ENCODE assay signal across 7 cellular contexts in genomic region chr22:21609556-21610157, GRCh38. TPM values are rescaled to one million over a fixed set of nuclear protein-coding genes. Genes with fewer than 3 reads are reported as not detected.
DNase-seq lines count a peak whose midpoint lies in the region; ATAC-seq, FAIRE-seq and TF ChIP-seq lines count a peak whose summit lies in the region.
"Not testable (repeated sequence)": the region's sequence is repeated elsewhere in the genome, so short reads cannot be mapped to it uniquely, and the experiment has no call there.
"Had no signal": no experiment of that assay in that cellular context is flagged by ENCODE, and none has a peak within 500 bp of the region (broad histone marks: within the 10 kb centered on the region; RNA-seq: fewer than 3 reads in every experiment).

No MANE protein-coding gene starts in this region.

- H3K4me1 Mint-ChIP-seq in T-helper 17 cell = peaks cover 28% of the 10 kb centered on the region
- H3K4me1 Mint-ChIP-seq in activated T-cell treated with anti-CD3 and anti-CD28 coated beads, Interleukin-2, amount 50 U/mL, for 72 hours (ENCODE audit: low read depth) = peaks cover 40% of the 10 kb centered on the region
- peaks cover 39 to 56% of the 10 kb centered on the region in 2 donors for H3K4me1 Mint-ChIP-seq in natural killer cell
- peaks cover 33% of the 10 kb centered on the region for H3K4me1 Mint-ChIP-seq in stimulated activated effector memory CD8-positive, alpha-beta T cell treated with anti-CD3 and anti-CD28 coated beads, Interleukin-12 subunit alpha, Interleukin-12 subunit beta, amount 100 ng/mL, for 72 hours

- not testable (repeated sequence) for H2AFZ ChIP-seq in K562 (ENCODE audit: low read depth, low read length)

- TF ChIP-seq RAD21 in K562 (CRISPR knock-in tag; conservative IDR thresholded peaks at IDR 0.05 in 1 of 2, IDR thresholded peaks at IDR 0.05 in 1 of 2) = not testable (repeated sequence)

- peaks cover 50% of the 10 kb centered on the region for H4K20me1 ChIP-seq in K562 (replicated peaks; ENCODE audit: control insufficient read depth, insufficient read depth, low read length)

- not testable (repeated sequence) for FAIRE-seq in K562 (lab: Jason Lieb, UNC)

- H3K4me3 ChIP-seq in K562 = not testable (repeated sequence)

- POLR2A ChIA-PET in K562 (lab: Yijun Ruan, JAX) = interaction anchor here (0.6 to 76.8 kb wide), 4 partner anchors 1 to 946 kb away, joined by 3 to 4622 read pairs (median 2312); partner anchors contain the start of genes CCDC116, SDF2L1 and YDJC

- in situ Hi-C loops in K562 (cut with MboI) = not testable (repeated sequence)

- not testable (repeated sequence) for H3K9me3 Mint-ChIP-seq in activated T-cell treated with anti-CD3 and anti-CD28 coated beads, Interleukin-2, amount 50 U/mL, for 72 hours; natural killer cell; stimulated activated effector memory CD8-positive, alpha-beta T cell treated with anti-CD3 and anti-CD28 coated beads, Interleukin-12 subunit alpha, Interleukin-12 subunit beta, amount 100 ng/mL, for 72 hours

- WGBS in K562 (ENCODE audit: insufficient coverage, low coverage, missing lambda C conversion rate) = 84% methylated on average over 11 of the region's 11 CpGs

- TF ChIP-seq POLR2A in K562 (conservative IDR thresholded peaks at IDR 0.05) = not testable (repeated sequence)

- not testable (repeated sequence) for H3K27me3 ChIP-seq in K562 (ENCODE audit: control insufficient read depth in 2 of 2, insufficient read depth in 2 of 2, low read length in 2 of 2)

- ATAC-seq in T-helper 17 cell; activated T-cell treated with anti-CD3 and anti-CD28 coated beads, Interleukin-2, amount 50 U/mL, for 72 hours (replicated peaks in 1 of 2); K562; natural killer cell; stimulated activated effector memory CD8-positive, alpha-beta T cell treated with anti-CD3 and anti-CD28 coated beads, Interleukin-12 subunit alpha, Interleukin-12 subunit beta, amount 100 ng/mL, for 72 hours: not testable (repeated sequence)

- H3K36me3 ChIP-seq in K562 (ENCODE audit: control insufficient read depth, insufficient read depth, low read length) = peaks cover 84% of the 10 kb centered on the region

- not testable (repeated sequence) for TF ChIP-seq CTCF in K562 (IDR thresholded peaks at IDR 0.05 in 2 of 3, conservative IDR thresholded peaks at IDR 0.05 in 1 of 3; ENCODE audit: insufficient read depth in 2 of 3, low read depth in 1 of 3, low read length in 3 of 3); natural killer cell (IDR thresholded peaks at IDR 0.05)

- intact Hi-C loops in K562 (cut with micrococcal nuclease) = loop anchor here (2.0 kb wide), 1 partner anchor 13 kb away; no protein-coding TSS in a partner anchor
- intact Hi-C loops in natural killer cell (cut with micrococcal nuclease) = not testable (repeated sequence)

- not testable (repeated sequence) for H3K4me2 ChIP-seq in K562 (ENCODE audit: insufficient read depth, low read length)

- CTCF ChIA-PET in K562 (lab: Yijun Ruan, JAX; ENCODE audit: low intra/inter-chr PET ratio) = interaction anchor here (0.7 kb wide), 1 partner anchor 20 kb away, joined by 4 read pairs; no protein-coding TSS in a partner anchor

- not testable (repeated sequence) for H3K9ac ChIP-seq in K562 (ENCODE audit: insufficient read depth in 1 of 2, low read depth in 2 of 2, low read length in 2 of 2)

- H3K36me3 Mint-ChIP-seq in T-helper 17 cell (ENCODE audit: low read depth); activated T-cell treated with anti-CD3 and anti-CD28 coated beads, Interleukin-2, amount 50 U/mL, for 72 hours (ENCODE audit: insufficient read depth in 2 of 2); natural killer cell: not testable (repeated sequence)
- H3K36me3 Mint-ChIP-seq in stimulated activated effector memory CD8-positive, alpha-beta T cell treated with anti-CD3 and anti-CD28 coated beads, Interleukin-12 subunit alpha, Interleukin-12 subunit beta, amount 100 ng/mL, for 72 hours = peaks cover 72% of the 10 kb centered on the region

- H3K9me1 ChIP-seq in K562 (ENCODE audit: control insufficient read depth, insufficient read depth, low read length) = peaks cover 16% of the 10 kb centered on the region

- not testable (repeated sequence) for TF ChIP-seq EP300 in K562 (IDR thresholded peaks at IDR 0.05; ENCODE audit: low read length)

- not testable (repeated sequence) for H3K27me3 Mint-ChIP-seq in T-helper 17 cell; activated T-cell treated with anti-CD3 and anti-CD28 coated beads, Interleukin-2, amount 50 U/mL, for 72 hours (ENCODE audit: low read depth); natural killer cell (ENCODE audit: low read depth in 2 of 2)

- not testable (repeated sequence) for H3K9me3 ChIP-seq in T-helper 17 cell (ENCODE audit: control insufficient read depth, low read length, poor library complexity, severe bottlenecking); K562 (replicated peaks; ENCODE audit: control insufficient read depth, insufficient read depth, low read depth, low read length)

- peak overlapping the region; percentile 19 for H3K27ac Mint-ChIP-seq in T-helper 17 cell
- peak overlapping the region; percentile 52 for H3K27ac Mint-ChIP-seq in activated T-cell treated with anti-CD3 and anti-CD28 coated beads, Interleukin-2, amount 50 U/mL, for 72 hours
- peak overlapping the region; percentile 61 to 78 for H3K27ac Mint-ChIP-seq in natural killer cell
- H3K27ac Mint-ChIP-seq in stimulated activated effector memory CD8-positive, alpha-beta T cell treated with anti-CD3 and anti-CD28 coated beads, Interleukin-12 subunit alpha, Interleukin-12 subunit beta, amount 100 ng/mL, for 72 hours = peak overlapping the region; percentile 83

- not testable (repeated sequence) for BruUV-seq in K562 (replicated peaks; lab: Mats Ljungman, UMichigan)

- H3K4me3 Mint-ChIP-seq in T-helper 17 cell; activated T-cell treated with anti-CD3 and anti-CD28 coated beads, Interleukin-2, amount 50 U/mL, for 72 hours; natural killer cell; stimulated activated effector memory CD8-positive, alpha-beta T cell treated with anti-CD3 and anti-CD28 coated beads, Interleukin-12 subunit alpha, Interleukin-12 subunit beta, amount 100 ng/mL, for 72 hours: not testable (repeated sequence)

- H3K27ac ChIP-seq in K562 (ENCODE audit: extremely low read depth, low read depth, low read length) = not testable (repeated sequence)

- peaks cover 22 to 26% of the 10 kb centered on the region in 2 experiments for H3K4me1 ChIP-seq in K562 (replicated peaks in 1 of 2; ENCODE audit: control insufficient read depth in 2 of 2, insufficient read depth in 2 of 2, low read length in 2 of 2)

- peaks cover 93% of the 10 kb centered on the region for H3K79me2 ChIP-seq in K562 (ENCODE audit: control insufficient read depth, insufficient read depth, low read length)

- not testable (repeated sequence) for DNase-seq in T-helper 17 cell; activated T-cell treated with anti-CD3 and anti-CD28 coated beads, Interleukin-2, amount 50 U/mL, for 72 hours; K562 (ENCODE audit: extremely low read depth in 1 of 4, low spot score in 3 of 4); natural killer cell; stimulated activated effector memory CD8-positive, alpha-beta T cell treated with anti-CD3 and anti-CD28 coated beads, Interleukin-12 subunit alpha, Interleukin-12 subunit beta, amount 100 ng/mL, for 72 hours (ENCODE audit: low spot score in 2 of 2)

RNA-seq across cellular contexts. Expression of gene YDJC, which starts 20.2 kb away (rescaled TPM):
- total RNA-seq in T-helper 17 cell (10 to 100 TPM; 28.3 to 31.0 TPM), K562 (2014; rRNA removed) (871 and 1,007 TPM in 2 replicates), K562 (2014; rRNA removed; fragmentation: Illumina TruSeq; extraction: Trizol) (69.0 and 87.5 TPM in 2 replicates), K562 (2015; rRNA removed; fragmentation: Illumina TruSeq; extraction: Trizol) (164 and 196 TPM in 2 replicates), K562 (2021) (626 and 641 TPM in 2 replicates), natural killer cell (10 to 100 TPM; 20.5 to 24.4 (median 21.6) TPM)
- 10 to 100 TPM; 39.7 to 48.8 TPM for total RNA-seq in activated T-cell treated with anti-CD3 and anti-CD28 coated beads, Interleukin-2, amount 50 U/mL, for 72 hours
- 121 and 504 TPM in 2 replicates for total RNA-seq in K562 (2011; cell fraction: chromatin; rRNA removed; ENCODE audit: low replicate concordance)
- 857 and 885 TPM in 2 replicates for total RNA-seq in K562 (2011; cell fraction: nucleolus; rRNA removed)
- 325 and 370 TPM in 2 replicates for total RNA-seq in K562 (2011; cell fraction: nucleoplasm; rRNA removed)
- polyA plus RNA-seq in K562 (2011; rRNA removed) (203 and 277 TPM in 2 replicates), K562 (2014; fragmentation: Illumina TruSeq; extraction: Trizol) (106 and 159 TPM in 2 replicates), K562 (2014; fragmentation: Nextera tagmentation; extraction: Ambion mirVana) (10 to 100 TPM; 13.5 to 23.5 TPM), K562 (2014; rRNA removed) (707 and 732 TPM in 2 replicates)
- polyA plus RNA-seq in K562 (2011; cell fraction: cytosol; rRNA removed) = 382 and 1,449 TPM in 2 replicates
- 629 and 1,089 TPM in 2 replicates for polyA plus RNA-seq in K562 (2011; cell fraction: nucleus; rRNA removed)
- polyA plus RNA-seq in K562 (2012) = 282 and 288 TPM in 2 replicates
- 35.0 and 44.2 TPM in 2 replicates for polyA minus RNA-seq in K562 (2011; rRNA and poly(A)+ RNA removed)
- polyA minus RNA-seq in K562 (2011; cell fraction: cytosol; rRNA and poly(A)+ RNA removed) = 212 and 264 TPM in 2 replicates
- polyA minus RNA-seq in K562 (2011; cell fraction: nucleus; rRNA and poly(A)+ RNA removed) = 294 and 313 TPM in 2 replicates

RNA-seq across cellular contexts. Expression of gene CCDC116, which starts 22.9 kb away (rescaled TPM):
- total RNA-seq in T-helper 17 cell (under 1 TPM in 1 of 2 donors, not detected in 1; 0.13 TPM), K562 (2014; rRNA removed) (9.3 and 13.6 TPM in 2 replicates), K562 (2014; rRNA removed; fragmentation: Illumina TruSeq; extraction: Trizol) (2.1 and 2.8 TPM in 2 replicates), K562 (2015; rRNA removed; fragmentation: Illumina TruSeq; extraction: Trizol) (4.7 and 5.2 TPM in 2 replicates), K562 (2021) (11.3 and 15.6 TPM in 2 replicates), natural killer cell (under 1 TPM in 1 of 3 donors, not detected in 2; 0.43 TPM)
- total RNA-seq in activated T-cell treated with anti-CD3 and anti-CD28 coated beads, Interleukin-2, amount 50 U/mL, for 72 hours = under 1 TPM; 0.22 to 0.51 TPM
- 11.2 and 34.3 TPM in 2 replicates for total RNA-seq in K562 (2011; cell fraction: chromatin; rRNA removed; ENCODE audit: low replicate concordance)
- 28.7 and 33.9 TPM in 2 replicates for total RNA-seq in K562 (2011; cell fraction: nucleolus; rRNA removed)
- 18.1 and 19.5 TPM in 2 replicates for total RNA-seq in K562 (2011; cell fraction: nucleoplasm; rRNA removed)
- polyA plus RNA-seq in K562 (2011; rRNA removed) (1.6 and 2.1 TPM in 2 replicates), K562 (2014; fragmentation: Illumina TruSeq; extraction: Trizol) (6.3 and 8.9 TPM in 2 replicates), K562 (2014; fragmentation: Nextera tagmentation; extraction: Ambion mirVana) (1 to 10 TPM; 1.6 to 2.3 TPM), K562 (2014; rRNA removed) (7.1 and 8.6 TPM in 2 replicates)
- 1.8 and 5.8 TPM in 2 replicates for polyA plus RNA-seq in K562 (2011; cell fraction: cytosol; rRNA removed)
- polyA plus RNA-seq in K562 (2011; cell fraction: nucleus; rRNA removed) = 6.5 and 19.5 TPM in 2 replicates
- 5.2 and 6.4 TPM in 2 replicates for polyA plus RNA-seq in K562 (2012)
- 1.3 and 1.8 TPM in 2 replicates for polyA minus RNA-seq in K562 (2011; rRNA and poly(A)+ RNA removed)
- polyA minus RNA-seq in K562 (2011; cell fraction: cytosol; rRNA and poly(A)+ RNA removed) = 1.5 and 3.9 TPM in 2 replicates
- 8.3 and 12.3 TPM in 2 replicates for polyA minus RNA-seq in K562 (2011; cell fraction: nucleus; rRNA and poly(A)+ RNA removed)
- total RNA-seq: Caco-2, Calu3 had no signal

RNA-seq across cellular contexts. Expression of gene SDF2L1, which starts 32.4 kb away (rescaled TPM):
- total RNA-seq in T-helper 17 cell (10 to 100 TPM; 25.6 to 30.1 TPM), K562 (2014; rRNA removed) (894 and 989 TPM in 2 replicates), K562 (2014; rRNA removed; fragmentation: Illumina TruSeq; extraction: Trizol) (41.9 and 82.9 TPM in 2 replicates), K562 (2015; rRNA removed; fragmentation: Illumina TruSeq; extraction: Trizol) (135 and 153 TPM in 2 replicates), K562 (2021) (551 and 557 TPM in 2 replicates), natural killer cell (10 to 100 TPM; 38.3 to 55.8 (median 40.3) TPM)
- 10 to 100 TPM; 22.8 to 29.9 TPM for total RNA-seq in activated T-cell treated with anti-CD3 and anti-CD28 coated beads, Interleukin-2, amount 50 U/mL, for 72 hours
- 72.2 and 221 TPM in 2 replicates for total RNA-seq in K562 (2011; cell fraction: chromatin; rRNA removed; ENCODE audit: low replicate concordance)
- total RNA-seq in K562 (2011; cell fraction: nucleolus; rRNA removed) = 489 and 555 TPM in 2 replicates
- total RNA-seq in K562 (2011; cell fraction: nucleoplasm; rRNA removed) = 263 and 279 TPM in 2 replicates
- polyA plus RNA-seq in K562 (2011; rRNA removed) (124 and 218 TPM in 2 replicates), K562 (2014; fragmentation: Illumina TruSeq; extraction: Trizol) (33.8 and 82.2 TPM in 2 replicates), K562 (2014; fragmentation: Nextera tagmentation; extraction: Ambion mirVana) (10 to 100 TPM; 15.1 to 34.8 TPM), K562 (2014; rRNA removed) (666 and 827 TPM in 2 replicates)
- polyA plus RNA-seq in K562 (2011; cell fraction: cytosol; rRNA removed) = 273 and 603 TPM in 2 replicates
- polyA plus RNA-seq in K562 (2011; cell fraction: nucleus; rRNA removed) = 110 and 123 TPM in 2 replicates
- polyA plus RNA-seq in K562 (2012) = 384 and 632 TPM in 2 replicates
- 50.1 and 80.5 TPM in 2 replicates for polyA minus RNA-seq in K562 (2011; rRNA and poly(A)+ RNA removed)
- polyA minus RNA-seq in K562 (2011; cell fraction: cytosol; rRNA and poly(A)+ RNA removed) = 107 and 114 TPM in 2 replicates
- 37.7 and 69.6 TPM in 2 replicates for polyA minus RNA-seq in K562 (2011; cell fraction: nucleus; rRNA and poly(A)+ RNA removed)

RNA-seq across cellular contexts. Expression of gene UBE2L3, which starts 42.1 kb away (rescaled TPM):
- total RNA-seq in T-helper 17 cell (10 to 100 TPM; 25.7 to 30.4 TPM), K562 (2014; rRNA removed) (215 and 275 TPM in 2 replicates), K562 (2014; rRNA removed; fragmentation: Illumina TruSeq; extraction: Trizol) (285 and 298 TPM in 2 replicates), K562 (2015; rRNA removed; fragmentation: Illumina TruSeq; extraction: Trizol) (335 and 354 TPM in 2 replicates), K562 (2021) (240 TPM in 2 replicates), natural killer cell (10 to 100 TPM; 30.7 to 39.8 (median 39.7) TPM)
- 10 to 100 TPM; 42.7 to 43.5 TPM for total RNA-seq in activated T-cell treated with anti-CD3 and anti-CD28 coated beads, Interleukin-2, amount 50 U/mL, for 72 hours
- 76.2 and 94.2 TPM in 2 replicates for total RNA-seq in K562 (2011; cell fraction: chromatin; rRNA removed; ENCODE audit: low replicate concordance)
- 66.2 and 75.7 TPM in 2 replicates for total RNA-seq in K562 (2011; cell fraction: nucleolus; rRNA removed)
- total RNA-seq in K562 (2011; cell fraction: nucleoplasm; rRNA removed) = 78.4 and 92.8 TPM in 2 replicates
- polyA plus RNA-seq in K562 (2011; rRNA removed) (206 and 218 TPM in 2 replicates), K562 (2014; fragmentation: Illumina TruSeq; extraction: Trizol) (493 and 580 TPM in 2 replicates), K562 (2014; fragmentation: Nextera tagmentation; extraction: Ambion mirVana) (100 to 1,000 TPM; 575 to 625 TPM), K562 (2014; rRNA removed) (266 and 269 TPM in 2 replicates)
- 145 and 195 TPM in 2 replicates for polyA plus RNA-seq in K562 (2011; cell fraction: cytosol; rRNA removed)
- polyA plus RNA-seq in K562 (2011; cell fraction: nucleus; rRNA removed) = 56.6 and 72.9 TPM in 2 replicates
- polyA plus RNA-seq in K562 (2012) = 253 and 378 TPM in 2 replicates
- 172 and 189 TPM in 2 replicates for polyA minus RNA-seq in K562 (2011; rRNA and poly(A)+ RNA removed)
- 89.8 and 112 TPM in 2 replicates for polyA minus RNA-seq in K562 (2011; cell fraction: cytosol; rRNA and poly(A)+ RNA removed)
- polyA minus RNA-seq in K562 (2011; cell fraction: nucleus; rRNA and poly(A)+ RNA removed) = 25.2 and 45.9 TPM in 2 replicates

RNA-seq across cellular contexts. Expression of gene PPIL2, which starts 56.2 kb away (rescaled TPM):
- total RNA-seq in T-helper 17 cell = 10 to 100 TPM; 59.4 to 69.3 TPM
- total RNA-seq in activated T-cell treated with anti-CD3 and anti-CD28 coated beads, Interleukin-2, amount 50 U/mL, for 72 hours = 10 to 100 TPM; 36.4 to 39.5 TPM
- 1,132 and 1,539 TPM in 2 replicates for total RNA-seq in K562 (2011; cell fraction: chromatin; rRNA removed; ENCODE audit: low replicate concordance)
- 736 and 826 TPM in 2 replicates for total RNA-seq in K562 (2011; cell fraction: nucleolus; rRNA removed)
- 718 and 814 TPM in 2 replicates for total RNA-seq in K562 (2011; cell fraction: nucleoplasm; rRNA removed)
- total RNA-seq in K562 (2014; rRNA removed) = 174 and 195 TPM in 2 replicates
- 104 and 115 TPM in 2 replicates for total RNA-seq in K562 (2014; rRNA removed; fragmentation: Illumina TruSeq; extraction: Trizol)
- 170 and 172 TPM in 2 replicates for total RNA-seq in K562 (2015; rRNA removed; fragmentation: Illumina TruSeq; extraction: Trizol)
- 251 and 267 TPM in 2 replicates for total RNA-seq in K562 (2021)
- polyA plus RNA-seq in K562 (2011; rRNA removed) = 193 and 247 TPM in 2 replicates
- polyA plus RNA-seq in K562 (2011; cell fraction: cytosol; rRNA removed) = 143 and 211 TPM in 2 replicates
- 801 and 951 TPM in 2 replicates for polyA plus RNA-seq in K562 (2011; cell fraction: nucleus; rRNA removed)
- 185 and 193 TPM in 2 replicates for polyA plus RNA-seq in K562 (2012)
- polyA plus RNA-seq in K562 (2014; fragmentation: Illumina TruSeq; extraction: Trizol) = 250 and 261 TPM in 2 replicates
- polyA plus RNA-seq in K562 (2014; fragmentation: Nextera tagmentation; extraction: Ambion mirVana) = 10 to 100 TPM; 13.2 to 28.8 TPM
- polyA plus RNA-seq in K562 (2014; rRNA removed) = 268 and 298 TPM in 2 replicates
- 228 and 271 TPM in 2 replicates for polyA minus RNA-seq in K562 (2011; rRNA and poly(A)+ RNA removed)
- 95.6 and 98.4 TPM in 2 replicates for polyA minus RNA-seq in K562 (2011; cell fraction: cytosol; rRNA and poly(A)+ RNA removed)
- polyA minus RNA-seq in K562 (2011; cell fraction: nucleus; rRNA and poly(A)+ RNA removed) = 325 and 509 TPM in 2 replicates
- 100 to 1,000 TPM; 101 to 127 (median 124) TPM for total RNA-seq in natural killer cell

Comparison
In these comparisons a context has a peak if more than half of its experiments do, and no peak if none do; other contexts are left out.
1. H3K27ac Mint-ChIP-seq: peak in every context shown above with its lines; median percentile 83 in stimulated activated effector memory CD8-positive, alpha-beta T cell treated with anti-CD3 and anti-CD28 coated beads, Interleukin-12 subunit alpha, Interleukin-12 subunit beta, amount 100 ng/mL, for 72 hours; 70 in natural killer cell; 52 in activated T-cell treated with anti-CD3 and anti-CD28 coated beads, Interleukin-2, amount 50 U/mL, for 72 hours; 19 in T-helper 17 cell.